In the genomic region with DNA sequence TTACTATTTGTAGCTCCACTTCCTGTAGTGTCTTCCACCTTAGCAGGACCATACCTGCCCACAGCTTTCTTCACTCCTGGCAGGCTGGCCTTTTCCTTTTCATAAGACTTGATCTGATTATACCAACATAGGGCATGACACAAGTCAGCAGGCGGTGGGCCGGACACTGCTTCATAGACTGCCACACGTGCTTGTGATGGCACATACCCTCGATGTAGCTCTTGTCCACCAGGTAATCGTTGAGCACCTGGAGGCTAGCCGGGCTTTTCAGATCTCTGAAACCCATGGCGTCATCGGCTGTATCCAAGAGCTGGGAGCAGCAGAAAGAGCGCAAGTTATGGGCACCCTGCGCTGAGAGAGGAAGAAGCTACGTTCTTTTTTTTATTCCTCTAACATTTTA, we compare ENCODE assay signal across 1 cellular context.
TF ChIP-seq lines count a peak whose summit lies in the region.

No MANE protein-coding gene starts in this region.

TF ChIP-seq in K562, 482 proteins besides CTCF, POLR2A, EP300 and RAD21:
- TF ChIP-seq HNRNPLL (IDR thresholded peaks at IDR 0.05; ENCODE audit: low read depth, low read length, poor library complexity, severe bottlenecking) (peak; percentile 90), PPARD (CRISPR knock-in tag; IDR thresholded peaks at IDR 0.05) (no peak)
